Comparison of ENCODE assay signal across 1 cellular context in the genomic region with DNA sequence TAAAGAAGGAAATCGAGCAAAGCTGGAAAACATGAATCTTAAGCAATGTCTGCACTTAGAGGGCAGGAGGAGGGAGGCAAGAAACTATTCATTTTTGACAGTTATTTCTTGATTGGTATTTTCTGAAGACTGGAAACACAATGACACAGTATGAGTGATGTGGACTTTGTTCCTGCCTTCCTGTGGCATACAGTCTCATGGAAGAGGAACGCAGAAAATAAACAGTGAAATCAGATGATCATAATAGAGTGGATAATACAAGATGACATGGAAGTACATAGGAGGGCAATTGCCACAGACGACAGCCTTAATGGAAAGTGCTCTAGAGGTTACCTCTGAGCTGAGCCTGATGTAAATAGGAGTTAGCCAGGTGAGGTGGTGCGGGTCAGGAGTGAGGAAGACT.
TF ChIP-seq lines count a peak whose summit lies in the region.

No MANE protein-coding gene starts in this region.

TF ChIP-seq in HepG2, 621 proteins besides CTCF, POLR2A, EP300 and RAD21 (continued from another document and continues in another):
- TF ChIP-seq, protein P1, sequence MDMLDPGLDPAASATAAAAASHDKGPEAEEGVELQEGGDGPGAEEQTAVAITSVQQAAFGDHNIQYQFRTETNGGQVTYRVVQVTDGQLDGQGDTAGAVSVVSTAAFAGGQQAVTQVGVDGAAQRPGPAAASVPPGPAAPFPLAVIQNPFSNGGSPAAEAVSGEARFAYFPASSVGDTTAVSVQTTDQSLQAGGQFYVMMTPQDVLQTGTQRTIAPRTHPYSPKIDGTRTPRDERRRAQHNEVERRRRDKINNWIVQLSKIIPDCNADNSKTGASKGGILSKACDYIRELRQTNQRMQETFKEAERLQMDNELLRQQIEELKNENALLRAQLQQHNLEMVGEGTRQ (IDR thresholded peaks at IDR 0.05; ENCODE audit: low read depth, low read length), result no peak
- TF ChIP-seq, protein P1 (CRISPR knock-in tag; IDR thresholded peaks at IDR 0.05; ENCODE audit: borderline replicate concordance), result no peak
- peak; percentile 36; the same call in 1 of the 2 replicates for TF ChIP-seq POGZ (CRISPR knock-in tag; IDR thresholded peaks at IDR 0.05)
- no peak for TF ChIP-seq BRCA1 (CRISPR knock-in tag; IDR thresholded peaks at IDR 0.05)
- TF ChIP-seq, protein P2, sequence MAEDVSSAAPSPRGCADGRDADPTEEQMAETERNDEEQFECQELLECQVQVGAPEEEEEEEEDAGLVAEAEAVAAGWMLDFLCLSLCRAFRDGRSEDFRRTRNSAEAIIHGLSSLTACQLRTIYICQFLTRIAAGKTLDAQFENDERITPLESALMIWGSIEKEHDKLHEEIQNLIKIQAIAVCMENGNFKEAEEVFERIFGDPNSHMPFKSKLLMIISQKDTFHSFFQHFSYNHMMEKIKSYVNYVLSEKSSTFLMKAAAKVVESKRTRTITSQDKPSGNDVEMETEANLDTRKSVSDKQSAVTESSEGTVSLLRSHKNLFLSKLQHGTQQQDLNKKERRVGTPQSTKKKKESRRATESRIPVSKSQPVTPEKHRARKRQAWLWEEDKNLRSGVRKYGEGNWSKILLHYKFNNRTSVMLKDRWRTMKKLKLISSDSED (CRISPR knock-in tag; IDR thresholded peaks at IDR 0.05), result no peak
- no peak for TF ChIP-seq GABPB1 (CRISPR knock-in tag; IDR thresholded peaks at IDR 0.05)
- TF ChIP-seq, protein P3, sequence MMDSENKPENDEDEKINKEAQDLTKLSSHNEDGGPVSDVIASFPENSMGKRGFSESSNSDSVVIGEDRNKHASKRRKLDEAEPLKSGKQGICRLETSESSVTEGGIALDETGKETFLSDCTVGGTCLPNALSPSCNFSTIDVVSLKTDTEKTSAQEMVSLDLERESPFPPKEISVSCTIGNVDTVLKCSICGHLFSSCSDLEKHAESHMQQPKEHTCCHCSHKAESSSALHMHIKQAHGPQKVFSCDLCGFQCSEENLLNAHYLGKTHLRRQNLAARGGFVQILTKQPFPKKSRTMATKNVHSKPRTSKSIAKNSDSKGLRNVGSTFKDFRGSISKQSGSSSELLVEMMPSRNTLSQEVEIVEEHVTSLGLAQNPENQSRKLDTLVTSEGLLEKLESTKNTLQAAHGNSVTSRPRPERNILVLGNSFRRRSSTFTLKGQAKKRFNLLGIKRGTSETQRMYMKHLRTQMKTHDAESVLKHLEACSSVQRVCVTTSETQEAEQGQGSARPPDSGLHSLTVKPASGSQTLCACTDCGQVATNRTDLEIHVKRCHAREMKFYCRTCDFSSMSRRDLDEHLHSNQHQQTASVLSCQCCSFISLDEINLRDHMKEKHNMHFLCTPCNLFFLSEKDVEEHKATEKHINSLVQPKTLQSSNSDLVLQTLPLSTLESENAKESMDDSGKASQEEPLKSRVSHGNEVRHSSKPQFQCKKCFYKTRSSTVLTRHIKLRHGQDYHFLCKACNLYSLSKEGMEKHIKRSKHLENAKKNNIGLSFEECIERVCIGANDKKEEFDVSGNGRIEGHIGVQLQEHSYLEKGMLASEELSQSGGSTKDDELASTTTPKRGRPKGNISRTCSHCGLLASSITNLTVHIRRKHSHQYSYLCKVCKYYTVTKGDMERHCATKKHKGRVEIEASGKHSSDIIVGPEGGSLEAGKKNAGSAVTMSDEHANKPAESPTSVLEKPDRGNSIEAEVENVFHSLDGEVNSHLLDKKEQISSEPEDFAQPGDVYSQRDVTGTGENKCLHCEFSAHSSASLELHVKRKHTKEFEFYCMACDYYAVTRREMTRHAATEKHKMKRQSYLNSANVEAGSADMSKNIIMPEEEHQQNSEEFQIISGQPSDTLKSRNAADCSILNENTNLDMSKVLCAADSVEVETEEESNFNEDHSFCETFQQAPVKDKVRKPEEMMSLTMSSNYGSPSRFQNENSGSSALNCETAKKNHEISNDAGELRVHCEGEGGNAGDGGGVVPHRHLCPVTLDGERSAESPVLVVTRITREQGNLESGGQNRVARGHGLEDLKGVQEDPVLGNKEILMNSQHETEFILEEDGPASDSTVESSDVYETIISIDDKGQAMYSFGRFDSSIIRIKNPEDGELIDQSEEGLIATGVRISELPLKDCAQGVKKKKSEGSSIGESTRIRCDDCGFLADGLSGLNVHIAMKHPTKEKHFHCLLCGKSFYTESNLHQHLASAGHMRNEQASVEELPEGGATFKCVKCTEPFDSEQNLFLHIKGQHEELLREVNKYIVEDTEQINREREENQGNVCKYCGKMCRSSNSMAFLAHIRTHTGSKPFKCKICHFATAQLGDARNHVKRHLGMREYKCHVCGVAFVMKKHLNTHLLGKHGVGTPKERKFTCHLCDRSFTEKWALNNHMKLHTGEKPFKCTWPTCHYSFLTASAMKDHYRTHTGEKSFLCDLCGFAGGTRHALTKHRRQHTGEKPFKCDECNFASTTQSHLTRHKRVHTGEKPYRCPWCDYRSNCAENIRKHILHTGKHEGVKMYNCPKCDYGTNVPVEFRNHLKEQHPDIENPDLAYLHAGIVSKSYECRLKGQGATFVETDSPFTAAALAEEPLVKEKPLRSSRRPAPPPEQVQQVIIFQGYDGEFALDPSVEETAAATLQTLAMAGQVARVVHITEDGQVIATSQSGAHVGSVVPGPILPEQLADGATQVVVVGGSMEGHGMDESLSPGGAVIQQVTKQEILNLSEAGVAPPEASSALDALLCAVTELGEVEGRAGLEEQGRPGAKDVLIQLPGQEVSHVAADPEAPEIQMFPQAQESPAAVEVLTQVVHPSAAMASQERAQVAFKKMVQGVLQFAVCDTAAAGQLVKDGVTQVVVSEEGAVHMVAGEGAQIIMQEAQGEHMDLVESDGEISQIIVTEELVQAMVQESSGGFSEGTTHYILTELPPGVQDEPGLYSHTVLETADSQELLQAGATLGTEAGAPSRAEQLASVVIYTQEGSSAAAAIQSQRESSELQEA (CRISPR knock-in tag; IDR thresholded peaks at IDR 0.05; ENCODE audit: not compliant biosample characterization), result no peak
- TF ChIP-seq ZNF124 (CRISPR knock-in tag; IDR thresholded peaks at IDR 0.05), result no peak
- no peak for TF ChIP-seq ZNF781 (CRISPR knock-in tag; IDR thresholded peaks at IDR 0.05; ENCODE audit: borderline replicate concordance, not compliant biosample characterization)
- no peak for TF ChIP-seq SMC3 (IDR thresholded peaks at IDR 0.05; ENCODE audit: low read length)
- TF ChIP-seq ZMAT3 (CRISPR knock-in tag; conservative IDR thresholded peaks at IDR 0.05), result no peak
- TF ChIP-seq ZFP37 (CRISPR knock-in tag; IDR thresholded peaks at IDR 0.05; ENCODE audit: borderline replicate concordance), result no peak
- no peak for TF ChIP-seq ZNF367 (CRISPR knock-in tag; IDR thresholded peaks at IDR 0.05; ENCODE audit: borderline replicate concordance)
- no peak for TF ChIP-seq KDM5B (CRISPR knock-in tag; IDR thresholded peaks at IDR 0.05; ENCODE audit: borderline replicate concordance)
- TF ChIP-seq, protein P4, sequence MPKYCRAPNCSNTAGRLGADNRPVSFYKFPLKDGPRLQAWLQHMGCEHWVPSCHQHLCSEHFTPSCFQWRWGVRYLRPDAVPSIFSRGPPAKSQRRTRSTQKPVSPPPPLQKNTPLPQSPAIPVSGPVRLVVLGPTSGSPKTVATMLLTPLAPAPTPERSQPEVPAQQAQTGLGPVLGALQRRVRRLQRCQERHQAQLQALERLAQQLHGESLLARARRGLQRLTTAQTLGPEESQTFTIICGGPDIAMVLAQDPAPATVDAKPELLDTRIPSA (CRISPR knock-in tag; IDR thresholded peaks at IDR 0.05; ENCODE audit: borderline replicate concordance), result no peak
- TF ChIP-seq ZNF260 (CRISPR knock-in tag; IDR thresholded peaks at IDR 0.05; ENCODE audit: borderline replicate concordance, low read depth), result no peak
- TF ChIP-seq ZNF431 (CRISPR knock-in tag; IDR thresholded peaks at IDR 0.05; ENCODE audit: borderline replicate concordance, low read depth), result no peak
- TF ChIP-seq GFI1 (CRISPR knock-in tag; IDR thresholded peaks at IDR 0.05; ENCODE audit: borderline replicate concordance), result peak; percentile 50; the same call in 1 of the 2 replicates
- TF ChIP-seq, protein P5, sequence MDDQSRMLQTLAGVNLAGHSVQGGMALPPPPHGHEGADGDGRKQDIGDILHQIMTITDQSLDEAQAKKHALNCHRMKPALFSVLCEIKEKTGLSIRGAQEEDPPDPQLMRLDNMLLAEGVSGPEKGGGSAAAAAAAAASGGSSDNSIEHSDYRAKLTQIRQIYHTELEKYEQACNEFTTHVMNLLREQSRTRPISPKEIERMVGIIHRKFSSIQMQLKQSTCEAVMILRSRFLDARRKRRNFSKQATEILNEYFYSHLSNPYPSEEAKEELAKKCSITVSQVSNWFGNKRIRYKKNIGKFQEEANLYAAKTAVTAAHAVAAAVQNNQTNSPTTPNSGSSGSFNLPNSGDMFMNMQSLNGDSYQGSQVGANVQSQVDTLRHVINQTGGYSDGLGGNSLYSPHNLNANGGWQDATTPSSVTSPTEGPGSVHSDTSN (CRISPR knock-in tag; IDR thresholded peaks at IDR 0.05; ENCODE audit: borderline replicate concordance), result no peak
- no peak for TF ChIP-seq RBM22 (optimal IDR thresholded peaks at IDR 0.05; ENCODE audit: low read length)
- no peak for TF ChIP-seq ZNF12 (CRISPR knock-in tag; IDR thresholded peaks at IDR 0.05)
- peak; percentile 79; the same call in 1 of the 2 replicates for TF ChIP-seq ETV5 (CRISPR knock-in tag; IDR thresholded peaks at IDR 0.05; ENCODE audit: borderline replicate concordance)
- TF ChIP-seq STAT5B (CRISPR knock-in tag; IDR thresholded peaks at IDR 0.05), result no peak
- TF ChIP-seq, protein P6, sequence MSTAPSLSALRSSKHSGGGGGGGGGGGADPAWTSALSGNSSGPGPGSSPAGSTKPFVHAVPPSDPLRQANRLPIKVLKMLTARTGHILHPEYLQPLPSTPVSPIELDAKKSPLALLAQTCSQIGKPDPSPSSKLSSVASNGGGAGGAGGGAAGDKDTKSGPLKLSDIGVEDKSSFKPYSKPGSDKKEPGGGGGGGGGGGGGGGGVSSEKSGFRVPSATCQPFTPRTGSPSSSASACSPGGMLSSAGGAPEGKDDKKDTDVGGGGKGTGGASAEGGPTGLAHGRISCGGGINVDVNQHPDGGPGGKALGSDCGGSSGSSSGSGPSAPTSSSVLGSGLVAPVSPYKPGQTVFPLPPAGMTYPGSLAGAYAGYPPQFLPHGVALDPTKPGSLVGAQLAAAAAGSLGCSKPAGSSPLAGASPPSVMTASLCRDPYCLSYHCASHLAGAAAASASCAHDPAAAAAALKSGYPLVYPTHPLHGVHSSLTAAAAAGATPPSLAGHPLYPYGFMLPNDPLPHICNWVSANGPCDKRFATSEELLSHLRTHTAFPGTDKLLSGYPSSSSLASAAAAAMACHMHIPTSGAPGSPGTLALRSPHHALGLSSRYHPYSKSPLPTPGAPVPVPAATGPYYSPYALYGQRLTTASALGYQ (CRISPR knock-in tag; IDR thresholded peaks at IDR 0.05), result no peak; the same call in 1 of the 2 replicates
- peak; percentile 25; the same call in 1 of the 2 replicates for TF ChIP-seq GATA4 (IDR thresholded peaks at IDR 0.05; ENCODE audit: borderline replicate concordance, low read depth)
- TF ChIP-seq, protein P7, sequence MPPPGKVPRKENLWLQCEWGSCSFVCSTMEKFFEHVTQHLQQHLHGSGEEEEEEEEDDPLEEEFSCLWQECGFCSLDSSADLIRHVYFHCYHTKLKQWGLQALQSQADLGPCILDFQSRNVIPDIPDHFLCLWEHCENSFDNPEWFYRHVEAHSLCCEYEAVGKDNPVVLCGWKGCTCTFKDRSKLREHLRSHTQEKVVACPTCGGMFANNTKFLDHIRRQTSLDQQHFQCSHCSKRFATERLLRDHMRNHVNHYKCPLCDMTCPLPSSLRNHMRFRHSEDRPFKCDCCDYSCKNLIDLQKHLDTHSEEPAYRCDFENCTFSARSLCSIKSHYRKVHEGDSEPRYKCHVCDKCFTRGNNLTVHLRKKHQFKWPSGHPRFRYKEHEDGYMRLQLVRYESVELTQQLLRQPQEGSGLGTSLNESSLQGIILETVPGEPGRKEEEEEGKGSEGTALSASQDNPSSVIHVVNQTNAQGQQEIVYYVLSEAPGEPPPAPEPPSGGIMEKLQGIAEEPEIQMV (CRISPR knock-in tag; IDR thresholded peaks at IDR 0.05; ENCODE audit: low read depth), result no peak
- TF ChIP-seq KLF16 (CRISPR knock-in tag; IDR thresholded peaks at IDR 0.05), result no peak
- TF ChIP-seq DMAP1 (CRISPR knock-in tag; IDR thresholded peaks at IDR 0.05), result no peak
- TF ChIP-seq, protein P8, sequence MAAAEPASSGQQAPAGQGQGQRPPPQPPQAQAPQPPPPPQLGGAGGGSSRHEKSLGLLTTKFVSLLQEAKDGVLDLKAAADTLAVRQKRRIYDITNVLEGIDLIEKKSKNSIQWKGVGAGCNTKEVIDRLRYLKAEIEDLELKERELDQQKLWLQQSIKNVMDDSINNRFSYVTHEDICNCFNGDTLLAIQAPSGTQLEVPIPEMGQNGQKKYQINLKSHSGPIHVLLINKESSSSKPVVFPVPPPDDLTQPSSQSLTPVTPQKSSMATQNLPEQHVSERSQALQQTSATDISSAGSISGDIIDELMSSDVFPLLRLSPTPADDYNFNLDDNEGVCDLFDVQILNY (CRISPR knock-in tag; conservative IDR thresholded peaks at IDR 0.05), result no peak
- TF ChIP-seq, protein P9, sequence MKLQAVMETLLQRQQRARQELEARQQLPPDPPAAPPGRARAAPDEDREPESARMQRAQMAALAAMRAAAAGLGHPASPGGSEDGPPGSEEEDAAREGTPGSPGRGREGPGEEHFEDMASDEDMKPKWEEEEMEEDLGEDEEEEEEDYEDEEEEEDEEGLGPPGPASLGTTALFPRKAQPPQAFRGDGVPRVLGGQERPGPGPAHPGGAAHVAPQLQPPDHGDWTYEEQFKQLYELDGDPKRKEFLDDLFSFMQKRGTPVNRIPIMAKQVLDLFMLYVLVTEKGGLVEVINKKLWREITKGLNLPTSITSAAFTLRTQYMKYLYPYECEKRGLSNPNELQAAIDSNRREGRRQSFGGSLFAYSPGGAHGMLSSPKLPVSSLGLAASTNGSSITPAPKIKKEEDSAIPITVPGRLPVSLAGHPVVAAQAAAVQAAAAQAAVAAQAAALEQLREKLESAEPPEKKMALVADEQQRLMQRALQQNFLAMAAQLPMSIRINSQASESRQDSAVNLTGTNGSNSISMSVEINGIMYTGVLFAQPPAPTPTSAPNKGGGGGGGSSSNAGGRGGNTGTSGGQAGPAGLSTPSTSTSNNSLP (IDR thresholded peaks at IDR 0.05; ENCODE audit: low read depth, low read length), result peak; percentile 96
- TF ChIP-seq RCOR2 (CRISPR knock-in tag; IDR thresholded peaks at IDR 0.05), result no peak
- TF ChIP-seq ZNF232 (CRISPR knock-in tag; IDR thresholded peaks at IDR 0.05; ENCODE audit: borderline replicate concordance), result no peak
- TF ChIP-seq U2AF2 (IDR thresholded peaks at IDR 0.05; ENCODE audit: low read depth, low read length), result no peak
- TF ChIP-seq ZNF326 (CRISPR knock-in tag; IDR thresholded peaks at IDR 0.05; ENCODE audit: borderline replicate concordance), result no peak
- no peak for TF ChIP-seq KLF13 (CRISPR knock-in tag; IDR thresholded peaks at IDR 0.05)
- TF ChIP-seq SP5 (CRISPR knock-in tag; IDR thresholded peaks at IDR 0.05; ENCODE audit: borderline replicate concordance, low read depth), result 0 out of 2 replicates have a peak, but pooled peaks have one; percentile 49
- peak; percentile 87; the same call in 1 of the 2 replicates for TF ChIP-seq SOX5 (CRISPR knock-in tag; IDR thresholded peaks at IDR 0.05; ENCODE audit: borderline replicate concordance)
- TF ChIP-seq ZNF350 (CRISPR knock-in tag; IDR thresholded peaks at IDR 0.05; ENCODE audit: borderline replicate concordance, low read depth), result no peak
- TF ChIP-seq XRCC5 (optimal IDR thresholded peaks at IDR 0.05; ENCODE audit: low read length), result no peak
- no peak for TF ChIP-seq KLF11 (CRISPR knock-in tag; IDR thresholded peaks at IDR 0.05)
